In the genomic region with DNA sequence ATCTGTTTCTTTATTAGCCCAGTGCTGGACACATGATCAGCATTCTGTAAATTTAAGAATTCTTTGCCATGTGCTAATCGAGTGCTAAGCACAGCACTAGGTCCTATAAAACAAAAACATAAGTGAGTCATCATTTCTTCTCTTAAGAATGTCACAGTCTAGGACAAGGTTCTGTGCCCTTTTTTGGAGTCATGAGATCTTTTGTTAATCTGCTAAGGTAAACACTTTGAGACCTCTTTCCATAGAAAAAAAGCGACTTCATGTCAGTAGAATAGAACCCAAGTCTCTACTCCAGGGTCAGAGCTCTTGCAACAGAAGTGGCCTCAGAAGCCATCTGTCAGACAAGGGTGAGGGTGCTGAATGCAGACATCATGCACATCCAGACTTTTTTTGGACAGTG, we compare ENCODE assay signal across 1 cellular context.
TF ChIP-seq lines count a peak whose summit lies in the region.

No MANE protein-coding gene starts in this region.

TF ChIP-seq in K562, 482 proteins besides CTCF, POLR2A, EP300 and RAD21 (continued from another document and continues in another):
- TF ChIP-seq ZNF764 (CRISPR knock-in tag; IDR thresholded peaks at IDR 0.05; ENCODE audit: low read depth) (no peak), POU5F1 (IDR thresholded peaks at IDR 0.05; ENCODE audit: borderline replicate concordance, low read depth, low read length, partially characterized antibody) (no peak), DNMT1 (IDR thresholded peaks at IDR 0.05) (no peak), CXXC5 (CRISPR knock-in tag; IDR thresholded peaks at IDR 0.05) (no peak; the same call in 1 of the 2 replicates), ZNF174 (CRISPR knock-in tag; IDR thresholded peaks at IDR 0.05) (no peak), BRD9 (IDR thresholded peaks at IDR 0.05; ENCODE audit: low read depth, partially characterized antibody) (no peak), CCAR2 (IDR thresholded peaks at IDR 0.05; ENCODE audit: low read depth, low read length) (no peak), ARHGAP35 (IDR thresholded peaks at IDR 0.05; ENCODE audit: partially characterized antibody) (no peak), KDM5B (IDR thresholded peaks at IDR 0.05; ENCODE audit: insufficient replicate concordance, low read depth, low read length) (no peak), REST (CRISPR knock-in tag; IDR thresholded peaks at IDR 0.05; ENCODE audit: low read depth) (no peak), MAFG (tag; conservative IDR thresholded peaks at IDR 0.05) (peak; percentile 90), CBFA2T2 (conservative IDR thresholded peaks at IDR 0.05) (0 out of 2 replicates have a peak, but pooled peaks have one; percentile 12), ZFPM2 (CRISPR knock-in tag; IDR thresholded peaks at IDR 0.05) (no peak), ZNF431 (CRISPR knock-in tag; IDR thresholded peaks at IDR 0.05) (no peak), ZEB2 (IDR thresholded peaks at IDR 0.05) (no peak), ZNF263 (CRISPR knock-in tag; IDR thresholded peaks at IDR 0.05; ENCODE audit: borderline replicate concordance) (no peak), FOSL1 (tag; conservative IDR thresholded peaks at IDR 0.05) (peak; percentile 88), NFATC3 (IDR thresholded peaks at IDR 0.05) (no peak), ILK (tag; IDR thresholded peaks at IDR 0.05; ENCODE audit: borderline replicate concordance, low read depth) (no peak), ZNF134 (CRISPR knock-in tag; conservative IDR thresholded peaks at IDR 0.05) (no peak), HDAC3 (IDR thresholded peaks at IDR 0.05; ENCODE audit: borderline replicate concordance, partially characterized antibody) (no peak), MITF (IDR thresholded peaks at IDR 0.05) (0 out of 2 replicates have a peak, but pooled peaks have one; percentile 23), MCM3 (IDR thresholded peaks at IDR 0.05) (no peak), KLF13 (tag; IDR thresholded peaks at IDR 0.05; ENCODE audit: borderline replicate concordance, low read depth) (no peak), HNRNPL (IDR thresholded peaks at IDR 0.05; ENCODE audit: low read depth, low read length) (no peak), OTX1 (CRISPR knock-in tag; IDR thresholded peaks at IDR 0.05) (no peak), NCOA2 (IDR thresholded peaks at IDR 0.05; ENCODE audit: partially characterized antibody in 2 of 2) (no peak), TCF7 (IDR thresholded peaks at IDR 0.05; ENCODE audit: borderline replicate concordance) (no peak), BRF2 (IDR thresholded peaks at IDR 0.05; ENCODE audit: borderline replicate concordance, insufficient read depth, insufficient read length) (no peak), MAX (CRISPR knock-in tag; IDR thresholded peaks at IDR 0.05) (no peak), MEIS2 (IDR thresholded peaks at IDR 0.05; ENCODE audit: partially characterized antibody) (peak; percentile 50), RBM22 (IDR thresholded peaks at IDR 0.05; ENCODE audit: low read depth, low read length, poor library complexity, severe bottlenecking) (no peak), SUPT5H (IDR thresholded peaks at IDR 0.05) (no peak), TRIM28 (IDR thresholded peaks at IDR 0.05) (no peak), JUN (IDR thresholded peaks at IDR 0.05; ENCODE audit: borderline replicate concordance, low read depth, low read length) (peak; percentile 57; the same call in 1 of the 2 replicates), JUN (CRISPR knock-in tag; IDR thresholded peaks at IDR 0.05; ENCODE audit: borderline replicate concordance) (no peak), EZH2 (IDR thresholded peaks at IDR 0.05; ENCODE audit: borderline replicate concordance, low read depth, low read length) (no peak), ASH1L (IDR thresholded peaks at IDR 0.05; ENCODE audit: borderline replicate concordance, low read depth, partially characterized antibody) (no peak), HNRNPLL (IDR thresholded peaks at IDR 0.05; ENCODE audit: low read depth, low read length, poor library complexity, severe bottlenecking) (no peak), SAP30 (IDR thresholded peaks at IDR 0.05; ENCODE audit: borderline replicate concordance, insufficient read depth, low read depth, low read length, poor library complexity, severe bottlenecking) (no peak), BCL6 (CRISPR knock-in tag; IDR thresholded peaks at IDR 0.05) (no peak), CREB3L1 (IDR thresholded peaks at IDR 0.05; ENCODE audit: borderline replicate concordance, low read depth) (no peak), C11orf30 (IDR thresholded peaks at IDR 0.05; ENCODE audit: low read depth) (peak; percentile 89), ZNF224 (CRISPR knock-in tag; IDR thresholded peaks at IDR 0.05) (no peak), ZNF347 (CRISPR knock-in tag; IDR thresholded peaks at IDR 0.05; ENCODE audit: low read depth) (no peak)
- TF ChIP-seq, protein P1, sequence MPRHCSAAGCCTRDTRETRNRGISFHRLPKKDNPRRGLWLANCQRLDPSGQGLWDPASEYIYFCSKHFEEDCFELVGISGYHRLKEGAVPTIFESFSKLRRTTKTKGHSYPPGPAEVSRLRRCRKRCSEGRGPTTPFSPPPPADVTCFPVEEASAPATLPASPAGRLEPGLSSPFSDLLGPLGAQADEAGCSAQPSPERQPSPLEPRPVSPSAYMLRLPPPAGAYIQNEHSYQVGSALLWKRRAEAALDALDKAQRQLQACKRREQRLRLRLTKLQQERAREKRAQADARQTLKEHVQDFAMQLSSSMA (CRISPR knock-in tag; IDR thresholded peaks at IDR 0.05) = no peak
- TF ChIP-seq, protein P2, sequence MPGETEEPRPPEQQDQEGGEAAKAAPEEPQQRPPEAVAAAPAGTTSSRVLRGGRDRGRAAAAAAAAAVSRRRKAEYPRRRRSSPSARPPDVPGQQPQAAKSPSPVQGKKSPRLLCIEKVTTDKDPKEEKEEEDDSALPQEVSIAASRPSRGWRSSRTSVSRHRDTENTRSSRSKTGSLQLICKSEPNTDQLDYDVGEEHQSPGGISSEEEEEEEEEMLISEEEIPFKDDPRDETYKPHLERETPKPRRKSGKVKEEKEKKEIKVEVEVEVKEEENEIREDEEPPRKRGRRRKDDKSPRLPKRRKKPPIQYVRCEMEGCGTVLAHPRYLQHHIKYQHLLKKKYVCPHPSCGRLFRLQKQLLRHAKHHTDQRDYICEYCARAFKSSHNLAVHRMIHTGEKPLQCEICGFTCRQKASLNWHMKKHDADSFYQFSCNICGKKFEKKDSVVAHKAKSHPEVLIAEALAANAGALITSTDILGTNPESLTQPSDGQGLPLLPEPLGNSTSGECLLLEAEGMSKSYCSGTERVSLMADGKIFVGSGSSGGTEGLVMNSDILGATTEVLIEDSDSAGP (CRISPR knock-in tag; IDR thresholded peaks at IDR 0.05) = no peak
- TF ChIP-seq, protein P3, sequence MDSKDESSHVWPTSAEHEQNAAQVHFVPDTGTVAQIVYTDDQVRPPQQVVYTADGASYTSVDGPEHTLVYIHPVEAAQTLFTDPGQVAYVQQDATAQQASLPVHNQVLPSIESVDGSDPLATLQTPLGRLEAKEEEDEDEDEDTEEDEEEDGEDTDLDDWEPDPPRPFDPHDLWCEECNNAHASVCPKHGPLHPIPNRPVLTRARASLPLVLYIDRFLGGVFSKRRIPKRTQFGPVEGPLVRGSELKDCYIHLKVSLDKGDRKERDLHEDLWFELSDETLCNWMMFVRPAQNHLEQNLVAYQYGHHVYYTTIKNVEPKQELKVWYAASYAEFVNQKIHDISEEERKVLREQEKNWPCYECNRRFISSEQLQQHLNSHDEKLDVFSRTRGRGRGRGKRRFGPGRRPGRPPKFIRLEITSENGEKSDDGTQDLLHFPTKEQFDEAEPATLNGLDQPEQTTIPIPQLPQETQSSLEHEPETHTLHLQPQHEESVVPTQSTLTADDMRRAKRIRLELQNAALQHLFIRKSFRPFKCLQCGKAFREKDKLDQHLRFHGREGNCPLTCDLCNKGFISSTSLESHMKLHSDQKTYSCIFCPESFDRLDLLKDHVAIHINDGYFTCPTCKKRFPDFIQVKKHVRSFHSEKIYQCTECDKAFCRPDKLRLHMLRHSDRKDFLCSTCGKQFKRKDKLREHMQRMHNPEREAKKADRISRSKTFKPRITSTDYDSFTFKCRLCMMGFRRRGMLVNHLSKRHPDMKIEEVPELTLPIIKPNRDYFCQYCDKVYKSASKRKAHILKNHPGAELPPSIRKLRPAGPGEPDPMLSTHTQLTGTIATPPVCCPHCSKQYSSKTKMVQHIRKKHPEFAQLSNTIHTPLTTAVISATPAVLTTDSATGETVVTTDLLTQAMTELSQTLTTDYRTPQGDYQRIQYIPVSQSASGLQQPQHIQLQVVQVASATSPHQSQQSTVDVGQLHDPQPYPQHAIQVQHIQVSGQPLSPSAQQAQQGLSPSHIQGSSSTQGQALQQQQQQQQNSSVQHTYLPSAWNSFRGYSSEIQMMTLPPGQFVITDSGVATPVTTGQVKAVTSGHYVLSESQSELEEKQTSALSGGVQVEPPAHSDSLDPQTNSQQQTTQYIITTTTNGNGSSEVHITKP (IDR thresholded peaks at IDR 0.05; ENCODE audit: partially characterized antibody) = no peak
- TF ChIP-seq, protein P4, sequence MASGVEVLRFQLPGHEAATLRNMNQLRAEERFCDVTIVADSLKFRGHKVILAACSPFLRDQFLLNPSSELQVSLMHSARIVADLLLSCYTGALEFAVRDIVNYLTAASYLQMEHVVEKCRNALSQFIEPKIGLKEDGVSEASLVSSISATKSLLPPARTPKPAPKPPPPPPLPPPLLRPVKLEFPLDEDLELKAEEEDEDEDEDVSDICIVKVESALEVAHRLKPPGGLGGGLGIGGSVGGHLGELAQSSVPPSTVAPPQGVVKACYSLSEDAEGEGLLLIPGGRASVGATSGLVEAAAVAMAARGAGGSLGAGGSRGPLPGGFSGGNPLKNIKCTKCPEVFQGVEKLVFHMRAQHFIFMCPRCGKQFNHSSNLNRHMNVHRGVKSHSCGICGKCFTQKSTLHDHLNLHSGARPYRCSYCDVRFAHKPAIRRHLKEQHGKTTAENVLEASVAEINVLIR (CRISPR knock-in tag; IDR thresholded peaks at IDR 0.05) = no peak
